10 cellular contexts compared by ENCODE assay signal in the genomic region with DNA sequence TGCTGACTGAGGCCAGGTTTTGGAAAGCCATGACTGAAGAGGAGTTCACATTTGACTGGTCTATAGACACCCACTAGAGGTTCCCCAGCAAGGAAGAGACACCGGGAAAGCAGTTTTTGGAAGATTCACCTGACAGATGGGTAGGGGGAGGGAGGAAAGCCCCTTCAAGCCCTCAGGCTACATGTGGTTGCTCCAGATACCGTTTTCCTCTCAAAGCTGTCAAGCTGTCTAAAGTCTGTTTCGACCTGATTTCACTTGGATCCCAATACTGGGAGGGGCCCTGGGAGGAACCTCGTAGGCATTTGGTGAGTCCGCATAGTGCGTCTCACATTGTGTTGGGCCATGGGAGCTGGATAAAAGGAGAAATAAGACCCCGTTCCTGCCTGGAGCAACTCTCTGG. TPM values are rescaled to one million over a fixed set of nuclear protein-coding genes. Genes with fewer than 3 reads are reported as not detected.
DNase-seq lines count a peak whose midpoint lies in the region; ATAC-seq and TF ChIP-seq lines count a peak whose summit lies in the region.
"Had no signal": no experiment of that assay in that cellular context is flagged by ENCODE, and none has a peak within 500 bp of the region (broad histone marks: within the 10 kb centered on the region; RNA-seq: fewer than 3 reads in every experiment).

No MANE protein-coding gene starts in this region.

- no peak for TF ChIP-seq CTCF in CD8-positive, alpha-beta T cell (IDR thresholded peaks at IDR 0.05)
- no peak for TF ChIP-seq CTCF in endodermal cell (conservative IDR thresholded peaks at IDR 0.05)
- no peak for TF ChIP-seq CTCF in parathyroid adenoma (IDR thresholded peaks at IDR 0.05)

- no peak overlapping the region for H3K4me2 ChIP-seq in parathyroid adenoma (ENCODE audit: low read length)

- H3K27me3 ChIP-seq in CD8-positive, alpha-beta T cell (ENCODE audit: insufficient read depth, low read length) = no peaks in the 10 kb centered on the region
- no peaks in the 10 kb centered on the region for H3K27me3 ChIP-seq in endodermal cell (ENCODE audit: control insufficient read depth, insufficient read depth, low read length, poor library complexity, severe bottlenecking)
- no peaks in the 10 kb centered on the region for H3K27me3 ChIP-seq in parathyroid adenoma (ENCODE audit: control insufficient read depth, insufficient read depth, low read length)

- H3K4me1 ChIP-seq in CD8-positive, alpha-beta T cell (ENCODE audit: insufficient read depth, low read length) = peaks cover 13% of the 10 kb centered on the region
- H3K4me1 ChIP-seq in endodermal cell (ENCODE audit: control insufficient read depth, insufficient read depth, low read length) = no peaks in the 10 kb centered on the region
- no peaks in the 10 kb centered on the region for H3K4me1 ChIP-seq in parathyroid adenoma

- 81 to 90% methylated on average over 7 of the region's 7 CpGs for WGBS in endodermal cell (ENCODE audit: insufficient coverage in 1 of 2, insufficient read length in 1 of 2), 2 experiments

- no peak overlapping the region for H3K27ac ChIP-seq in CD8-positive, alpha-beta T cell (ENCODE audit: low read depth, low read length)
- H3K27ac ChIP-seq in endodermal cell (ENCODE audit: low read depth, low read length) (no peak overlapping the region), parathyroid adenoma (peak overlapping the region; percentile 98)

- no peaks in the 10 kb centered on the region for H3K36me3 Mint-ChIP-seq in CD8-positive, alpha-beta T cell
- no peaks in the 10 kb centered on the region for H3K36me3 Mint-ChIP-seq in endodermal cell (ENCODE audit: low read depth)

- H3K27me3 Mint-ChIP-seq in CD8-positive, alpha-beta T cell (ENCODE audit: low read depth) = peaks cover 3% of the 10 kb centered on the region
- H3K27me3 Mint-ChIP-seq in endodermal cell (ENCODE audit: insufficient read depth) = peaks cover 15% of the 10 kb centered on the region
- H3K27me3 Mint-ChIP-seq: effector memory CD8-positive, alpha-beta T cell had no signal

- H3K4me3 ChIP-seq in CD8-positive, alpha-beta T cell (ENCODE audit: low read depth, low read length) = no peak overlapping the region
- H3K4me3 ChIP-seq in endodermal cell (ENCODE audit: low read length) = peak overlapping the region; percentile 93
- H3K4me3 ChIP-seq in parathyroid adenoma (ENCODE audit: low read depth, low read length) = no peak overlapping the region

- H3K4me1 Mint-ChIP-seq in CD8-positive, alpha-beta T cell (ENCODE audit: low read depth) = peaks cover 18% of the 10 kb centered on the region
- H3K4me1 Mint-ChIP-seq in endodermal cell = peaks cover 23% of the 10 kb centered on the region

- intact Hi-C loops in CD8-positive, alpha-beta T cell (cut with DNase I, micrococcal nuclease) = loop anchor here (5.0 kb wide), 2 partner anchors 119 to 369 kb away; partner anchors contain the start of gene ZBTB39 (in 1 of the 2)

- ATAC-seq in CD8-positive, alpha-beta T cell = no peak
- no peak for ATAC-seq in GM18909 (IDR thresholded peaks at IDR 0.05; ENCODE audit: poor library complexity, unreplicated experiment)

- DNase-seq in CD8-positive, alpha-beta T cell = no peak
- peak; percentile 74 to 90 for DNase-seq in NCI-H524 (lab: John Stamatoyannopoulos, UW)
- DNase-seq in endodermal cell = no peak
- no peak for DNase-seq in OCI-M2 (lab: John Stamatoyannopoulos, UW; ENCODE audit: unreplicated experiment)
- no peak for DNase-seq in COR-L47 (lab: John Stamatoyannopoulos, UW)
- no peak for DNase-seq in stimulated activated CD4-positive, alpha-beta T cell treated with anti-CD3 and anti-CD28 coated beads, Interleukin-1b, Interleukin-23, amount 100 ng/mL, for 48 hours

- H3K9ac ChIP-seq in endodermal cell (ENCODE audit: extremely low read depth, low read length, poor library complexity, severe bottlenecking) (no peak overlapping the region), parathyroid adenoma (no peak overlapping the region)

- no peaks in the 10 kb centered on the region for H3K9me3 ChIP-seq in CD8-positive, alpha-beta T cell (ENCODE audit: low read length)
- H3K9me3 ChIP-seq in endodermal cell (ENCODE audit: control insufficient read depth, low read length) = no peaks in the 10 kb centered on the region
- no peaks in the 10 kb centered on the region for H3K9me3 ChIP-seq in parathyroid adenoma (ENCODE audit: control insufficient read depth, low read length)

- peaks cover 5% of the 10 kb centered on the region for H3K79me2 ChIP-seq in parathyroid adenoma

- H3K9me3 Mint-ChIP-seq in CD8-positive, alpha-beta T cell = no peaks in the 10 kb centered on the region
- peaks cover 2% of the 10 kb centered on the region for H3K9me3 Mint-ChIP-seq in endodermal cell
- H3K9me3 Mint-ChIP-seq: effector memory CD8-positive, alpha-beta T cell had no signal

- POLR2A ChIA-PET in CD8-positive, alpha-beta T cell (lab: Charles Lee) = no interaction called here

- H3K4me3 Mint-ChIP-seq in CD8-positive, alpha-beta T cell = peak overlapping the region; percentile 87
- peak overlapping the region; percentile 79 for H3K4me3 Mint-ChIP-seq in endodermal cell

- CTCF ChIA-PET in CD8-positive, alpha-beta T cell (lab: Charles Lee) = interaction anchor here (0.8 to 14.6 kb wide), 10 partner anchors 16 to 125 kb away, joined by 3 to 224 read pairs (median 7); partner anchors contain the start of gene STAT6

- peak overlapping the region; percentile 100 for H2AFZ ChIP-seq in parathyroid adenoma

- H3K27ac Mint-ChIP-seq in CD8-positive, alpha-beta T cell = no peak overlapping the region
- no peak overlapping the region for H3K27ac Mint-ChIP-seq in endodermal cell

- H3K36me3 ChIP-seq in CD8-positive, alpha-beta T cell (ENCODE audit: insufficient read depth, low read length) = no peaks in the 10 kb centered on the region
- H3K36me3 ChIP-seq in endodermal cell (ENCODE audit: control insufficient read depth, insufficient read depth, low read length) = no peaks in the 10 kb centered on the region
- H3K36me3 ChIP-seq in parathyroid adenoma (ENCODE audit: control insufficient read depth, insufficient read depth, low read length) = no peaks in the 10 kb centered on the region

RNA-seq across cellular contexts. Expression of gene LRP1, which starts 1.7 kb away (rescaled TPM):
- 1 to 10 TPM; 3.6 to 4.0 TPM for total RNA-seq in CD8-positive, alpha-beta T cell
- total RNA-seq in endodermal cell = 10 to 100 TPM; 74.5 to 87.7 TPM
- 42.2 TPM for polyA plus RNA-seq in endodermal cell (2013, experiment 1 of 2)
- 43.6 TPM for polyA plus RNA-seq in endodermal cell (2013, experiment 2 of 2)

RNA-seq across cellular contexts. Expression of gene STAT6, which starts 15.4 kb away (rescaled TPM):
- total RNA-seq in CD8-positive, alpha-beta T cell = 100 to 1,000 TPM; 116 to 127 TPM
- 100 to 1,000 TPM in 1 of 2 donors, 10 to 100 TPM in 1; 60.2 to 102 TPM for total RNA-seq in endodermal cell
- 37.7 TPM for polyA plus RNA-seq in endodermal cell (2013, experiment 1 of 2)
- polyA plus RNA-seq in endodermal cell (2013, experiment 2 of 2) = 30.1 TPM

RNA-seq across cellular contexts. Expression of gene LRP1-AS, which starts 20.9 kb away (rescaled TPM):
- not detected for total RNA-seq in CD8-positive, alpha-beta T cell
- total RNA-seq in endodermal cell = not detected
- polyA plus RNA-seq in endodermal cell (2013, experiment 1 of 2) = not detected
- not detected for polyA plus RNA-seq in endodermal cell (2013, experiment 2 of 2)
- total RNA-seq: mesenteric fat pad had no signal

RNA-seq across cellular contexts. Expression of gene NAB2, which starts 37.6 kb away (rescaled TPM):
- 1 to 10 TPM; 5.9 to 6.7 TPM for total RNA-seq in CD8-positive, alpha-beta T cell
- 10 to 100 TPM; 13.5 to 21.7 TPM for total RNA-seq in endodermal cell
- 37.0 TPM for polyA plus RNA-seq in endodermal cell (2013, experiment 1 of 2)
- 34.9 TPM for polyA plus RNA-seq in endodermal cell (2013, experiment 2 of 2)

RNA-seq across cellular contexts. Expression of gene NEMP1, which starts 48.0 kb away (rescaled TPM):
- total RNA-seq in CD8-positive, alpha-beta T cell = 1 to 10 TPM; 4.3 to 7.4 TPM
- total RNA-seq in endodermal cell = 10 to 100 TPM; 36.3 to 52.6 TPM
- 32.8 TPM for polyA plus RNA-seq in endodermal cell (2013, experiment 1 of 2)
- 30.2 TPM for polyA plus RNA-seq in endodermal cell (2013, experiment 2 of 2)

Comparison
In these comparisons a context has a peak if more than half of its experiments do, and no peak if none do; other contexts are left out.
1. DNase-seq: peak in NCI-H524 (2 of 2); none in CD8-positive, alpha-beta T cell (0 of 7), endodermal cell (single experiment), OCI-M2 (single experiment), COR-L47 (single experiment) and stimulated activated CD4-positive, alpha-beta T cell treated with anti-CD3 and anti-CD28 coated beads, Interleukin-1b, Interleukin-23, amount 100 ng/mL, for 48 hours (single experiment).
2. RNA of gene LRP1, which starts 1.7 kb away (total RNA-seq): 74.5 to 87.7 TPM in endodermal cell; 3.6 to 4.0 TPM in CD8-positive, alpha-beta T cell; every median in the first group is over 10 times any median in the second.